ENCODE assay signal across 1 cellular context in the genomic region with DNA sequence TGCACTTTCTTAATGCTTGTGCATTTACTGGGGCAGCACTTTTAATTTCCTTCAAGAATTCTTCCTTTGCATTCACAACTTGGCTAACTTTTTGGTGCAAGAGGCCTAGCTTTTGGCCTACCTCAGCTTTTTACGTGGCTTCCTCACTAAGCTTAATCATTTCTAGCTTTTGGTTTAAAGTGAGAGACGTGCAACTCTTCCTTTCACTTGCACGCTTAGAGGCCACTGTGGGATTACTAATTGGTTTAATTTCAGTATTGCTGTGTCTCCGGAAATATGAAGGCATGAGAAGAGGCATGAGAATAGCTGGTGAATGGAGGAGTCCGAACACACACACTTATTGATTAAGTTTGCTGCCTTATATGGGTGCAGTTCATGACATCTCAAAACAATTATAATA.
TF ChIP-seq lines count a peak whose summit lies in the region.

No MANE protein-coding gene starts in this region.

TF ChIP-seq in GM12878, 131 proteins besides CTCF, POLR2A, EP300 and RAD21 (continued from another document and continues in another):
- TF ChIP-seq, protein P1, sequence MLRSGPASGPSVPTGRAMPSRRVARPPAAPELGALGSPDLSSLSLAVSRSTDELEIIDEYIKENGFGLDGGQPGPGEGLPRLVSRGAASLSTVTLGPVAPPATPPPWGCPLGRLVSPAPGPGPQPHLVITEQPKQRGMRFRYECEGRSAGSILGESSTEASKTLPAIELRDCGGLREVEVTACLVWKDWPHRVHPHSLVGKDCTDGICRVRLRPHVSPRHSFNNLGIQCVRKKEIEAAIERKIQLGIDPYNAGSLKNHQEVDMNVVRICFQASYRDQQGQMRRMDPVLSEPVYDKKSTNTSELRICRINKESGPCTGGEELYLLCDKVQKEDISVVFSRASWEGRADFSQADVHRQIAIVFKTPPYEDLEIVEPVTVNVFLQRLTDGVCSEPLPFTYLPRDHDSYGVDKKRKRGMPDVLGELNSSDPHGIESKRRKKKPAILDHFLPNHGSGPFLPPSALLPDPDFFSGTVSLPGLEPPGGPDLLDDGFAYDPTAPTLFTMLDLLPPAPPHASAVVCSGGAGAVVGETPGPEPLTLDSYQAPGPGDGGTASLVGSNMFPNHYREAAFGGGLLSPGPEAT (IDR thresholded peaks at IDR 0.05; ENCODE audit: low read depth): peak; percentile 46; the same call in 1 of the 2 replicates
- TF ChIP-seq YBX1 (IDR thresholded peaks at IDR 0.05): no peak
- TF ChIP-seq, protein P2, sequence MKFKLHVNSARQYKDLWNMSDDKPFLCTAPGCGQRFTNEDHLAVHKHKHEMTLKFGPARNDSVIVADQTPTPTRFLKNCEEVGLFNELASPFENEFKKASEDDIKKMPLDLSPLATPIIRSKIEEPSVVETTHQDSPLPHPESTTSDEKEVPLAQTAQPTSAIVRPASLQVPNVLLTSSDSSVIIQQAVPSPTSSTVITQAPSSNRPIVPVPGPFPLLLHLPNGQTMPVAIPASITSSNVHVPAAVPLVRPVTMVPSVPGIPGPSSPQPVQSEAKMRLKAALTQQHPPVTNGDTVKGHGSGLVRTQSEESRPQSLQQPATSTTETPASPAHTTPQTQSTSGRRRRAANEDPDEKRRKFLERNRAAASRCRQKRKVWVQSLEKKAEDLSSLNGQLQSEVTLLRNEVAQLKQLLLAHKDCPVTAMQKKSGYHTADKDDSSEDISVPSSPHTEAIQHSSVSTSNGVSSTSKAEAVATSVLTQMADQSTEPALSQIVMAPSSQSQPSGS (IDR thresholded peaks at IDR 0.05; ENCODE audit: low read length): no peak
- no peak for TF ChIP-seq SIN3A (IDR thresholded peaks at IDR 0.05; ENCODE audit: low read depth, low read length)
- no peak for TF ChIP-seq HDAC2 (IDR thresholded peaks at IDR 0.05)
- TF ChIP-seq, protein P3, sequence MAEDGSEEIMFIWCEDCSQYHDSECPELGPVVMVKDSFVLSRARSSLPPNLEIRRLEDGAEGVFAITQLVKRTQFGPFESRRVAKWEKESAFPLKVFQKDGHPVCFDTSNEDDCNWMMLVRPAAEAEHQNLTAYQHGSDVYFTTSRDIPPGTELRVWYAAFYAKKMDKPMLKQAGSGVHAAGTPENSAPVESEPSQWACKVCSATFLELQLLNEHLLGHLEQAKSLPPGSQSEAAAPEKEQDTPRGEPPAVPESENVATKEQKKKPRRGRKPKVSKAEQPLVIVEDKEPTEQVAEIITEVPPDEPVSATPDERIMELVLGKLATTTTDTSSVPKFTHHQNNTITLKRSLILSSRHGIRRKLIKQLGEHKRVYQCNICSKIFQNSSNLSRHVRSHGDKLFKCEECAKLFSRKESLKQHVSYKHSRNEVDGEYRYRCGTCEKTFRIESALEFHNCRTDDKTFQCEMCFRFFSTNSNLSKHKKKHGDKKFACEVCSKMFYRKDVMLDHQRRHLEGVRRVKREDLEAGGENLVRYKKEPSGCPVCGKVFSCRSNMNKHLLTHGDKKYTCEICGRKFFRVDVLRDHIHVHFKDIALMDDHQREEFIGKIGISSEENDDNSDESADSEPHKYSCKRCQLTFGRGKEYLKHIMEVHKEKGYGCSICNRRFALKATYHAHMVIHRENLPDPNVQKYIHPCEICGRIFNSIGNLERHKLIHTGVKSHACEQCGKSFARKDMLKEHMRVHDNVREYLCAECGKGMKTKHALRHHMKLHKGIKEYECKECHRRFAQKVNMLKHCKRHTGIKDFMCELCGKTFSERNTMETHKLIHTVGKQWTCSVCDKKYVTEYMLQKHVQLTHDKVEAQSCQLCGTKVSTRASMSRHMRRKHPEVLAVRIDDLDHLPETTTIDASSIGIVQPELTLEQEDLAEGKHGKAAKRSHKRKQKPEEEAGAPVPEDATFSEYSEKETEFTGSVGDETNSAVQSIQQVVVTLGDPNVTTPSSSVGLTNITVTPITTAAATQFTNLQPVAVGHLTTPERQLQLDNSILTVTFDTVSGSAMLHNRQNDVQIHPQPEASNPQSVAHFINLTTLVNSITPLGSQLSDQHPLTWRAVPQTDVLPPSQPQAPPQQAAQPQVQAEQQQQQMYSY (CRISPR knock-in tag; IDR thresholded peaks at IDR 0.05): no peak
- TF ChIP-seq BACH1 (IDR thresholded peaks at IDR 0.05; ENCODE audit: borderline replicate concordance): 0 out of 2 replicates have a peak, but pooled peaks have one; percentile 52
- no peak for TF ChIP-seq MYB (IDR thresholded peaks at IDR 0.05; ENCODE audit: borderline replicate concordance, low read depth, low read length)
- TF ChIP-seq, protein P4, sequence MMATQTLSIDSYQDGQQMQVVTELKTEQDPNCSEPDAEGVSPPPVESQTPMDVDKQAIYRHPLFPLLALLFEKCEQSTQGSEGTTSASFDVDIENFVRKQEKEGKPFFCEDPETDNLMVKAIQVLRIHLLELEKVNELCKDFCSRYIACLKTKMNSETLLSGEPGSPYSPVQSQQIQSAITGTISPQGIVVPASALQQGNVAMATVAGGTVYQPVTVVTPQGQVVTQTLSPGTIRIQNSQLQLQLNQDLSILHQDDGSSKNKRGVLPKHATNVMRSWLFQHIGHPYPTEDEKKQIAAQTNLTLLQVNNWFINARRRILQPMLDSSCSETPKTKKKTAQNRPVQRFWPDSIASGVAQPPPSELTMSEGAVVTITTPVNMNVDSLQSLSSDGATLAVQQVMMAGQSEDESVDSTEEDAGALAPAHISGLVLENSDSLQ (IDR thresholded peaks at IDR 0.05): 0 out of 2 replicates have a peak, but pooled peaks have one; percentile 34
- TF ChIP-seq, protein P5, sequence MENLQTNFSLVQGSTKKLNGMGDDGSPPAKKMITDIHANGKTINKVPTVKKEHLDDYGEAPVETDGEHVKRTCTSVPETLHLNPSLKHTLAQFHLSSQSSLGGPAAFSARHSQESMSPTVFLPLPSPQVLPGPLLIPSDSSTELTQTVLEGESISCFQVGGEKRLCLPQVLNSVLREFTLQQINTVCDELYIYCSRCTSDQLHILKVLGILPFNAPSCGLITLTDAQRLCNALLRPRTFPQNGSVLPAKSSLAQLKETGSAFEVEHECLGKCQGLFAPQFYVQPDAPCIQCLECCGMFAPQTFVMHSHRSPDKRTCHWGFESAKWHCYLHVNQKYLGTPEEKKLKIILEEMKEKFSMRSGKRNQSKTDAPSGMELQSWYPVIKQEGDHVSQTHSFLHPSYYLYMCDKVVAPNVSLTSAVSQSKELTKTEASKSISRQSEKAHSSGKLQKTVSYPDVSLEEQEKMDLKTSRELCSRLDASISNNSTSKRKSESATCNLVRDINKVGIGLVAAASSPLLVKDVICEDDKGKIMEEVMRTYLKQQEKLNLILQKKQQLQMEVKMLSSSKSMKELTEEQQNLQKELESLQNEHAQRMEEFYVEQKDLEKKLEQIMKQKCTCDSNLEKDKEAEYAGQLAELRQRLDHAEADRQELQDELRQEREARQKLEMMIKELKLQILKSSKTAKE (IDR thresholded peaks at IDR 0.05; ENCODE audit: low read depth, poor library complexity, severe bottlenecking): peak; percentile 83
- TF ChIP-seq, protein P6, sequence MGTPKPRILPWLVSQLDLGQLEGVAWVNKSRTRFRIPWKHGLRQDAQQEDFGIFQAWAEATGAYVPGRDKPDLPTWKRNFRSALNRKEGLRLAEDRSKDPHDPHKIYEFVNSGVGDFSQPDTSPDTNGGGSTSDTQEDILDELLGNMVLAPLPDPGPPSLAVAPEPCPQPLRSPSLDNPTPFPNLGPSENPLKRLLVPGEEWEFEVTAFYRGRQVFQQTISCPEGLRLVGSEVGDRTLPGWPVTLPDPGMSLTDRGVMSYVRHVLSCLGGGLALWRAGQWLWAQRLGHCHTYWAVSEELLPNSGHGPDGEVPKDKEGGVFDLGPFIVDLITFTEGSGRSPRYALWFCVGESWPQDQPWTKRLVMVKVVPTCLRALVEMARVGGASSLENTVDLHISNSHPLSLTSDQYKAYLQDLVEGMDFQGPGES (IDR thresholded peaks at IDR 0.05): no peak
- TF ChIP-seq CREM (IDR thresholded peaks at IDR 0.05; ENCODE audit: low read depth): no peak
- TF ChIP-seq BMI1 (IDR thresholded peaks at IDR 0.05; ENCODE audit: borderline replicate concordance): 0 out of 2 replicates have a peak, but pooled peaks have one; percentile 19
- no peak for TF ChIP-seq EGR1 (IDR thresholded peaks at IDR 0.05; ENCODE audit: borderline replicate concordance in 1 of 2, low read depth in 2 of 2, low read length in 2 of 2)
- 0 out of 2 replicates have a peak, but pooled peaks have one; percentile 27 for TF ChIP-seq ZNF24 (IDR thresholded peaks at IDR 0.05)
- TF ChIP-seq, protein P7, sequence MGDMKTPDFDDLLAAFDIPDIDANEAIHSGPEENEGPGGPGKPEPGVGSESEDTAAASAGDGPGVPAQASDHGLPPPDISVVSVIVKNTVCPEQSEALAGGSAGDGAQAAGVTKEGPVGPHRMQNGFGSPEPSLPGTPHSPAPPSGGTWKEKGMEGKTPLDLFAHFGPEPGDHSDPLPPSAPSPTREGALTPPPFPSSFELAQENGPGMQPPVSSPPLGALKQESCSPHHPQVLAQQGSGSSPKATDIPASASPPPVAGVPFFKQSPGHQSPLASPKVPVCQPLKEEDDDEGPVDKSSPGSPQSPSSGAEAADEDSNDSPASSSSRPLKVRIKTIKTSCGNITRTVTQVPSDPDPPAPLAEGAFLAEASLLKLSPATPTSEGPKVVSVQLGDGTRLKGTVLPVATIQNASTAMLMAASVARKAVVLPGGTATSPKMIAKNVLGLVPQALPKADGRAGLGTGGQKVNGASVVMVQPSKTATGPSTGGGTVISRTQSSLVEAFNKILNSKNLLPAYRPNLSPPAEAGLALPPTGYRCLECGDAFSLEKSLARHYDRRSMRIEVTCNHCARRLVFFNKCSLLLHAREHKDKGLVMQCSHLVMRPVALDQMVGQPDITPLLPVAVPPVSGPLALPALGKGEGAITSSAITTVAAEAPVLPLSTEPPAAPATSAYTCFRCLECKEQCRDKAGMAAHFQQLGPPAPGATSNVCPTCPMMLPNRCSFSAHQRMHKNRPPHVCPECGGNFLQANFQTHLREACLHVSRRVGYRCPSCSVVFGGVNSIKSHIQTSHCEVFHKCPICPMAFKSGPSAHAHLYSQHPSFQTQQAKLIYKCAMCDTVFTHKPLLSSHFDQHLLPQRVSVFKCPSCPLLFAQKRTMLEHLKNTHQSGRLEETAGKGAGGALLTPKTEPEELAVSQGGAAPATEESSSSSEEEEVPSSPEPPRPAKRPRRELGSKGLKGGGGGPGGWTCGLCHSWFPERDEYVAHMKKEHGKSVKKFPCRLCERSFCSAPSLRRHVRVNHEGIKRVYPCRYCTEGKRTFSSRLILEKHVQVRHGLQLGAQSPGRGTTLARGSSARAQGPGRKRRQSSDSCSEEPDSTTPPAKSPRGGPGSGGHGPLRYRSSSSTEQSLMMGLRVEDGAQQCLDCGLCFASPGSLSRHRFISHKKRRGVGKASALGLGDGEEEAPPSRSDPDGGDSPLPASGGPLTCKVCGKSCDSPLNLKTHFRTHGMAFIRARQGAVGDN (IDR thresholded peaks at IDR 0.05): peak; percentile 87
- TF ChIP-seq, protein P8, sequence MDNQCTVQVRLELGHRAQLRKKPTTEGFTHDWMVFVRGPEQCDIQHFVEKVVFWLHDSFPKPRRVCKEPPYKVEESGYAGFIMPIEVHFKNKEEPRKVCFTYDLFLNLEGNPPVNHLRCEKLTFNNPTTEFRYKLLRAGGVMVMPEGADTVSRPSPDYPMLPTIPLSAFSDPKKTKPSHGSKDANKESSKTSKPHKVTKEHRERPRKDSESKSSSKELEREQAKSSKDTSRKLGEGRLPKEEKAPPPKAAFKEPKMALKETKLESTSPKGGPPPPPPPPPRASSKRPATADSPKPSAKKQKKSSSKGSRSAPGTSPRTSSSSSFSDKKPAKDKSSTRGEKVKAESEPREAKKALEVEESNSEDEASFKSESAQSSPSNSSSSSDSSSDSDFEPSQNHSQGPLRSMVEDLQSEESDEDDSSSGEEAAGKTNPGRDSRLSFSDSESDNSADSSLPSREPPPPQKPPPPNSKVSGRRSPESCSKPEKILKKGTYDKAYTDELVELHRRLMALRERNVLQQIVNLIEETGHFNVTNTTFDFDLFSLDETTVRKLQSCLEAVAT (IDR thresholded peaks at IDR 0.05): 0 out of 2 replicates have a peak, but pooled peaks have one; percentile 21
- TF ChIP-seq MEF2B (IDR thresholded peaks at IDR 0.05; ENCODE audit: partially characterized antibody, poor library complexity, severe bottlenecking): peak; percentile 46
- no peak for TF ChIP-seq ZZZ3 (IDR thresholded peaks at IDR 0.05; ENCODE audit: control insufficient read depth, insufficient read length, low read depth)
- no peak for TF ChIP-seq TCF3 (IDR thresholded peaks at IDR 0.05; ENCODE audit: borderline replicate concordance, insufficient read depth, low read depth, low read length)
- peak; percentile 63; the same call in 1 of the 2 replicates for TF ChIP-seq ZNF217 (IDR thresholded peaks at IDR 0.05)
- peak; percentile 69 to 85 for TF ChIP-seq BHLHE40 (IDR thresholded peaks at IDR 0.05; ENCODE audit: borderline replicate concordance in 1 of 2, low read depth in 2 of 2, low read length in 1 of 2)
- TF ChIP-seq SRF (IDR thresholded peaks at IDR 0.05; ENCODE audit: low read depth in 2 of 2, low read length in 2 of 2): no peak
- peak; percentile 61; the same call in 1 of the 2 replicates for TF ChIP-seq ATF7 (IDR thresholded peaks at IDR 0.05; ENCODE audit: low read depth)
- peak; percentile 76; the same call in 1 of the 2 replicates for TF ChIP-seq DPF2 (IDR thresholded peaks at IDR 0.05)
- no peak for TF ChIP-seq PAX5 (IDR thresholded peaks at IDR 0.05; ENCODE audit: borderline replicate concordance, low read depth, low read length)
- peak; percentile 64 to 72; a peak in 3 of 4 replicates for TF ChIP-seq IKZF2 (IDR thresholded peaks at IDR 0.05)
- TF ChIP-seq, protein P9, sequence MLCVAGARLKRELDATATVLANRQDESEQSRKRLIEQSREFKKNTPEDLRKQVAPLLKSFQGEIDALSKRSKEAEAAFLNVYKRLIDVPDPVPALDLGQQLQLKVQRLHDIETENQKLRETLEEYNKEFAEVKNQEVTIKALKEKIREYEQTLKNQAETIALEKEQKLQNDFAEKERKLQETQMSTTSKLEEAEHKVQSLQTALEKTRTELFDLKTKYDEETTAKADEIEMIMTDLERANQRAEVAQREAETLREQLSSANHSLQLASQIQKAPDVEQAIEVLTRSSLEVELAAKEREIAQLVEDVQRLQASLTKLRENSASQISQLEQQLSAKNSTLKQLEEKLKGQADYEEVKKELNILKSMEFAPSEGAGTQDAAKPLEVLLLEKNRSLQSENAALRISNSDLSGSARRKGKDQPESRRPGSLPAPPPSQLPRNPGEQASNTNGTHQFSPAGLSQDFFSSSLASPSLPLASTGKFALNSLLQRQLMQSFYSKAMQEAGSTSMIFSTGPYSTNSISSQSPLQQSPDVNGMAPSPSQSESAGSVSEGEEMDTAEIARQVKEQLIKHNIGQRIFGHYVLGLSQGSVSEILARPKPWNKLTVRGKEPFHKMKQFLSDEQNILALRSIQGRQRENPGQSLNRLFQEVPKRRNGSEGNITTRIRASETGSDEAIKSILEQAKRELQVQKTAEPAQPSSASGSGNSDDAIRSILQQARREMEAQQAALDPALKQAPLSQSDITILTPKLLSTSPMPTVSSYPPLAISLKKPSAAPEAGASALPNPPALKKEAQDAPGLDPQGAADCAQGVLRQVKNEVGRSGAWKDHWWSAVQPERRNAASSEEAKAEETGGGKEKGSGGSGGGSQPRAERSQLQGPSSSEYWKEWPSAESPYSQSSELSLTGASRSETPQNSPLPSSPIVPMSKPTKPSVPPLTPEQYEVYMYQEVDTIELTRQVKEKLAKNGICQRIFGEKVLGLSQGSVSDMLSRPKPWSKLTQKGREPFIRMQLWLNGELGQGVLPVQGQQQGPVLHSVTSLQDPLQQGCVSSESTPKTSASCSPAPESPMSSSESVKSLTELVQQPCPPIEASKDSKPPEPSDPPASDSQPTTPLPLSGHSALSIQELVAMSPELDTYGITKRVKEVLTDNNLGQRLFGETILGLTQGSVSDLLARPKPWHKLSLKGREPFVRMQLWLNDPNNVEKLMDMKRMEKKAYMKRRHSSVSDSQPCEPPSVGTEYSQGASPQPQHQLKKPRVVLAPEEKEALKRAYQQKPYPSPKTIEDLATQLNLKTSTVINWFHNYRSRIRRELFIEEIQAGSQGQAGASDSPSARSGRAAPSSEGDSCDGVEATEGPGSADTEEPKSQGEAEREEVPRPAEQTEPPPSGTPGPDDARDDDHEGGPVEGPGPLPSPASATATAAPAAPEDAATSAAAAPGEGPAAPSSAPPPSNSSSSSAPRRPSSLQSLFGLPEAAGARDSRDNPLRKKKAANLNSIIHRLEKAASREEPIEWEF (IDR thresholded peaks at IDR 0.05; ENCODE audit: insufficient replicate concordance, low read depth, low read length): peak; percentile 37
- no peak for TF ChIP-seq POLR2AphosphoS5 (IDR thresholded peaks at IDR 0.05; ENCODE audit: low read length)
- TF ChIP-seq ZNF207 (IDR thresholded peaks at IDR 0.05; ENCODE audit: borderline replicate concordance): no peak
